26 cellular contexts compared by ENCODE assay signal in the genomic region with DNA sequence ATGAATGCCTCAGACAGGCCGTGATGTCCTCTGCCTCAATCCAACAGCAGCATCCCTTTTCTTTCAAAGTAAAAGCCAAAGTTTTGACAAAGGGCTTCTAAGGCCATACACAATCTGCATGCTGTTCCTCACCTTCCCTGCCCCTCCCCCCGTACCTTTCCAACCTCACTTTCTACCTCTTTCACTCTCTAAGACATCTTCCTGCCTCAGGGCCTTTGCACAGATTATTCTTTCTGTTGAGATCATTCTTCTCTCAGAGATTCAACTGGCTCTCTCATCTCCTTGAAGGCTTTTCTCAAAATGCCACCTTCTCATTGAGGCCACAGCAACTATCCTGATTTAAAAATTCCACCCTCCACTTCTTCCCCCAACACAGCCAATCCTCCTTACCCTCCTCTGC.
"Had no signal": no experiment of that assay in that cellular context is flagged by ENCODE, and none has a peak within 500 bp of the region (broad histone marks: within the 10 kb centered on the region; RNA-seq: fewer than 3 reads in every experiment).

No MANE protein-coding gene starts in this region.

- H3K27me3 ChIP-seq: body of pancreas, dorsolateral prefrontal cortex, heart left ventricle, right atrium auricular region, stomach, tibial artery, upper lobe of right lung had no signal

- H3K27ac ChIP-seq: body of pancreas, coronary artery, dorsolateral prefrontal cortex, heart left ventricle, right atrium auricular region, tibial artery, upper lobe of right lung had no signal

- H3K27ac Mint-ChIP-seq: activated CD4-positive, alpha-beta memory T cell treated with anti-CD3 and anti-CD28 coated beads, Interleukin-2, amount 10 ng/mL, durations not matched to agents 7 days and 5 days; activated CD4-positive, alpha-beta T cell treated with anti-CD3 and anti-CD28 coated beads, Interleukin-2, amount 10 ng/mL, durations not matched to agents 7 days and 5 days; activated T-helper 2 cell treated with anti-CD3 and anti-CD28 coated beads, Interferon-gamma antibody, Interleukin-2, Interleukin-4, amounts not matched to agents 10 μg/mL and 5 μg/mL and 100 μg/mL, durations not matched to agents 14 hours and 24 hours and 36 hours; immature natural killer cell; memory B cell; naive thymus-derived CD8-positive, alpha-beta T cell; stimulated activated naive B cell treated with anti-CD40 and anti-IgM and Interleukin-4, amounts not matched to agents 10 μg/mL and 1 μg/mL and 100 μg/mL, for 72 hours; WTC11 had no signal

- ATAC-seq: body of pancreas; naive thymus-derived CD8-positive, alpha-beta T cell; stimulated activated naive B cell treated with anti-CD40 and anti-IgM and Interleukin-4, amounts not matched to agents 10 μg/mL and 1 μg/mL and 100 μg/mL, for 72 hours; upper lobe of right lung; WTC11 had no signal

- H3K9me3 ChIP-seq: body of pancreas, right atrium auricular region, stomach, tibial artery, upper lobe of right lung had no signal

- H3K9me3 Mint-ChIP-seq: activated CD4-positive, alpha-beta memory T cell treated with anti-CD3 and anti-CD28 coated beads, Interleukin-2, amount 10 ng/mL, durations not matched to agents 7 days and 5 days; activated CD4-positive, alpha-beta T cell treated with anti-CD3 and anti-CD28 coated beads, Interleukin-2, amount 10 ng/mL, durations not matched to agents 7 days and 5 days; activated T-helper 2 cell treated with anti-CD3 and anti-CD28 coated beads, Interferon-gamma antibody, Interleukin-2, Interleukin-4, amounts not matched to agents 10 μg/mL and 5 μg/mL and 100 μg/mL, durations not matched to agents 14 hours and 24 hours and 36 hours; immature natural killer cell; stimulated activated naive B cell treated with anti-CD40 and anti-IgM and Interleukin-4, amounts not matched to agents 10 μg/mL and 1 μg/mL and 100 μg/mL, for 72 hours had no signal

- DNase-seq: activated CD4-positive, alpha-beta memory T cell treated with anti-CD3 and anti-CD28 coated beads, Interleukin-2, amount 10 ng/mL, durations not matched to agents 7 days and 5 days; activated CD4-positive, alpha-beta T cell treated with anti-CD3 and anti-CD28 coated beads for 1 hour; activated CD4-positive, alpha-beta T cell treated with anti-CD3 and anti-CD28 coated beads, Interleukin-2, amount 10 ng/mL, durations not matched to agents 7 days and 5 days; activated T-cell treated with anti-CD3 and anti-CD28 coated beads, Interleukin-2, amount 50 U/mL, for 48 hours; body of pancreas; dorsolateral prefrontal cortex; effector memory CD4-positive, alpha-beta T cell; heart left ventricle; hypothalamus; immature natural killer cell; naive thymus-derived CD8-positive, alpha-beta T cell; nucleus accumbens; stimulated activated CD4-positive, alpha-beta T cell treated with anti-CD3 and anti-CD28 coated beads, Interleukin-15, amount 100 ng/mL, for 24 hours; stimulated activated CD4-positive, alpha-beta T cell treated with anti-CD3 and anti-CD28 coated beads, Interleukin-2, amount 100 ng/mL, for 24 hours; stimulated activated naive B cell treated with anti-CD40 and anti-IgM and Interleukin-4, amounts not matched to agents 10 μg/mL and 1 μg/mL and 100 μg/mL, for 72 hours; stomach; T-helper 2 cell; tibial artery; upper lobe of right lung had no signal

- H3K4me3 Mint-ChIP-seq: activated CD4-positive, alpha-beta memory T cell treated with anti-CD3 and anti-CD28 coated beads, Interleukin-2, amount 10 ng/mL, durations not matched to agents 7 days and 5 days; activated CD4-positive, alpha-beta T cell treated with anti-CD3 and anti-CD28 coated beads, Interleukin-2, amount 10 ng/mL, durations not matched to agents 7 days and 5 days; immature natural killer cell; memory B cell; naive thymus-derived CD8-positive, alpha-beta T cell; neural crest cell; stimulated activated naive B cell treated with anti-CD40 and anti-IgM and Interleukin-4, amounts not matched to agents 10 μg/mL and 1 μg/mL and 100 μg/mL, for 72 hours; WTC11 had no signal

- H3K4me1 ChIP-seq: body of pancreas, upper lobe of right lung had no signal

- H3K4me3 ChIP-seq: body of pancreas, coronary artery, dorsolateral prefrontal cortex, heart left ventricle, right atrium auricular region, stomach, tibial artery, upper lobe of right lung had no signal

- H3K36me3 Mint-ChIP-seq: activated naive CD4-positive, alpha-beta T cell treated with anti-CD3 and anti-CD28 coated beads, Interleukin-2, amount 50 U/mL, for 72 hours; immature natural killer cell; naive thymus-derived CD8-positive, alpha-beta T cell; stimulated activated naive B cell treated with anti-CD40 and anti-IgM and Interleukin-4, amounts not matched to agents 10 μg/mL and 1 μg/mL and 100 μg/mL, for 72 hours; WTC11 had no signal

- H3K4me1 Mint-ChIP-seq: activated CD4-positive, alpha-beta memory T cell treated with anti-CD3 and anti-CD28 coated beads, Interleukin-2, amount 10 ng/mL, durations not matched to agents 7 days and 5 days; activated CD4-positive, alpha-beta T cell treated with anti-CD3 and anti-CD28 coated beads, Interleukin-2, amount 10 ng/mL, durations not matched to agents 7 days and 5 days; immature natural killer cell; memory B cell; naive thymus-derived CD8-positive, alpha-beta T cell; neural crest cell; stimulated activated naive B cell treated with anti-CD40 and anti-IgM and Interleukin-4, amounts not matched to agents 10 μg/mL and 1 μg/mL and 100 μg/mL, for 72 hours; WTC11 had no signal

- H3K36me3 ChIP-seq: heart left ventricle, right atrium auricular region, stomach, tibial artery, upper lobe of right lung had no signal
